ENCODE assay signal across 11 cellular contexts in the genomic region with DNA sequence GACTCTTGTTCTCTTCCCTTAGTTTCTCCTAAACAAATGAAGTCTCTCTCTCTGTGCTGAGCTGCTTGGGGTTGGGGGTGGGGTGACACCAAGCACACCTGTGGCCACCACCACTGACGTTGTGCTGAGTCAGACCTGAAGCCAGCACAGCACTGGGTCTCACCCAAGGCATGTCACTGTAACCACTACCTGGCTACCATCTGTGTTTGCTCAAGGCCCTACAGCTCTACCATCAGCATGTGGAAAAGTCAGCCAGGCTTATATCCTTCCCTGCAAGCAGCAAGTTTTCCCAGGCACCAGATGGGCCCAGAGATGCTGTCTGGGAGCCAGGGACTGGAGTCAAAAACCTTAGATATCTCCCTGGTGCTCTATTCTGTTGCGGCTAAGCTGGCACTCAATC. TPM values are rescaled to one million over a fixed set of nuclear protein-coding genes. Genes with fewer than 3 reads are reported as not detected.
DNase-seq lines count a peak whose midpoint lies in the region; ATAC-seq, FAIRE-seq and TF ChIP-seq lines count a peak whose summit lies in the region.
"Had no signal": no experiment of that assay in that cellular context is flagged by ENCODE, and none has a peak within 500 bp of the region (broad histone marks: within the 10 kb centered on the region; RNA-seq: fewer than 3 reads in every experiment).

No MANE protein-coding gene starts in this region.

- H4K20me1 ChIP-seq in K562 (replicated peaks; ENCODE audit: control insufficient read depth, insufficient read depth, low read length): no peaks in the 10 kb centered on the region

- 8% methylated on average over 2 of the region's 2 CpGs for WGBS in K562 (ENCODE audit: insufficient coverage, low coverage, missing lambda C conversion rate)

- no peak for TF ChIP-seq POLR2A in K562 (conservative IDR thresholded peaks at IDR 0.05)

- TF ChIP-seq RAD21 in K562 (CRISPR knock-in tag; conservative IDR thresholded peaks at IDR 0.05 in 1 of 2, IDR thresholded peaks at IDR 0.05 in 1 of 2): no peak

- in situ Hi-C loops in K562 (cut with MboI): no loop called here

- FAIRE-seq in K562 (lab: Jason Lieb, UNC): no peak

- no peak overlapping the region for H3K4me2 ChIP-seq in K562 (ENCODE audit: insufficient read depth, low read length)

- POLR2A ChIA-PET in K562 (lab: Yijun Ruan, JAX): interaction anchor here (0.6 to 1.4 kb wide), 2 partner anchors 9 to 631 kb away, joined by 3 to 4 read pairs; no protein-coding TSS in a partner anchor

- H3K27ac ChIP-seq in K562 (ENCODE audit: extremely low read depth, low read depth, low read length): no peak overlapping the region

- intact Hi-C loops in K562 (cut with micrococcal nuclease): no loop called here

- no peaks in the 10 kb centered on the region for H3K36me3 Mint-ChIP-seq in progenitor cell of endocrine pancreas (ENCODE audit: insufficient read depth)

- no peaks in the 10 kb centered on the region for H3K9me3 ChIP-seq in K562 (replicated peaks; ENCODE audit: control insufficient read depth, insufficient read depth, low read depth, low read length)

- H2AFZ ChIP-seq in K562 (ENCODE audit: low read depth, low read length): no peak overlapping the region

- TF ChIP-seq EP300 in K562 (IDR thresholded peaks at IDR 0.05; ENCODE audit: low read length): no peak

- no peak overlapping the region for H3K27ac Mint-ChIP-seq in progenitor cell of endocrine pancreas

- H3K4me3 ChIP-seq in K562: no peak overlapping the region

- H3K9me3 Mint-ChIP-seq in progenitor cell of endocrine pancreas (ENCODE audit: low read depth): no peaks in the 10 kb centered on the region

- peaks cover 4% of the 10 kb centered on the region for H3K4me1 Mint-ChIP-seq in progenitor cell of endocrine pancreas (ENCODE audit: low read depth)

- ATAC-seq in GM18502 (IDR thresholded peaks at IDR 0.05; ENCODE audit: poor library complexity, unreplicated experiment): peak; percentile 80
- ATAC-seq in GM19467 (IDR thresholded peaks at IDR 0.05; ENCODE audit: unreplicated experiment): peak; percentile 57
- ATAC-seq in HG03196 (IDR thresholded peaks at IDR 0.05; ENCODE audit: unreplicated experiment): peak; percentile 60
- ATAC-seq in K562: peak; percentile 64

- H3K4me3 Mint-ChIP-seq in progenitor cell of endocrine pancreas (ENCODE audit: low read depth): no peak overlapping the region

- H3K9me1 ChIP-seq in K562 (ENCODE audit: control insufficient read depth, insufficient read depth, low read length): no peaks in the 10 kb centered on the region

- H3K27me3 ChIP-seq in K562 (ENCODE audit: control insufficient read depth in 2 of 2, insufficient read depth in 2 of 2, low read length in 2 of 2): peaks cover 0 to 4% of the 10 kb centered on the region in 2 experiments; a peak in 1 of 5 replicates

- no TSS peak for BruUV-seq in K562 (replicated peaks; lab: Mats Ljungman, UMichigan)

- CTCF ChIA-PET in K562 (lab: Yijun Ruan, JAX; ENCODE audit: low intra/inter-chr PET ratio): no interaction called here

- H3K27me3 Mint-ChIP-seq in progenitor cell of endocrine pancreas: peaks cover 10% of the 10 kb centered on the region

- DNase-seq in K562 (ENCODE audit: extremely low read depth in 1 of 4, low spot score in 3 of 4) (peak in 1 of 4 experiments; percentile 21), HuH-7 (ENCODE audit: low spot score) (no peak), nucleus accumbens (lab: John Stamatoyannopoulos, UW) (no peak), NCI-H1048 (lab: John Stamatoyannopoulos, UW) (no peak), progenitor cell of endocrine pancreas (ENCODE audit: low spot score, unreplicated experiment) (no peak)
- DNase-seq: activated CD8-positive, alpha-beta memory T cell treated with anti-CD3 and anti-CD28 coated beads, Interleukin-2, amount 50 U/mL, for 4 hours; NCI-H1930 had no signal

- H3K36me3 ChIP-seq in K562 (ENCODE audit: control insufficient read depth, insufficient read depth, low read length): no peaks in the 10 kb centered on the region

- TF ChIP-seq CTCF in K562 (IDR thresholded peaks at IDR 0.05 in 2 of 3, conservative IDR thresholded peaks at IDR 0.05 in 1 of 3; ENCODE audit: insufficient read depth in 2 of 3, low read depth in 1 of 3, low read length in 3 of 3) (no peak), progenitor cell of endocrine pancreas (IDR thresholded peaks at IDR 0.05; ENCODE audit: unreplicated experiment) (no peak)

- no peak overlapping the region for H3K9ac ChIP-seq in K562 (ENCODE audit: insufficient read depth in 1 of 2, low read depth in 2 of 2, low read length in 2 of 2)

- no peaks in the 10 kb centered on the region for H3K79me2 ChIP-seq in K562 (ENCODE audit: control insufficient read depth, insufficient read depth, low read length)

- peaks cover 0 to under 1% of the 10 kb centered on the region in 2 experiments; a peak in 3 of 5 replicates for H3K4me1 ChIP-seq in K562 (replicated peaks in 1 of 2; ENCODE audit: control insufficient read depth in 2 of 2, insufficient read depth in 2 of 2, low read length in 2 of 2)

RNA-seq across cellular contexts. Expression of gene CXCL10, which starts 6.9 kb away (rescaled TPM):
- not detected in 2 replicates for total RNA-seq in K562 (2011; cell fraction: chromatin; rRNA removed; ENCODE audit: low replicate concordance)
- not detected in 2 replicates for total RNA-seq in K562 (2011; cell fraction: nucleolus; rRNA removed)
- not detected in 2 replicates for total RNA-seq in K562 (2011; cell fraction: nucleoplasm; rRNA removed)
- not detected in 2 replicates for total RNA-seq in K562 (2014; rRNA removed)
- total RNA-seq in K562 (2014; rRNA removed; fragmentation: Illumina TruSeq; extraction: Trizol): not detected in 2 replicates
- 0.15 TPM in 1 of 2 replicates, not detected in the other for total RNA-seq in K562 (2015; rRNA removed; fragmentation: Illumina TruSeq; extraction: Trizol)
- total RNA-seq in K562 (2021): 0.18 TPM in 1 of 2 replicates, not detected in the other
- not detected in 2 replicates for polyA plus RNA-seq in K562 (2011; rRNA removed)
- not detected in 2 replicates for polyA plus RNA-seq in K562 (2011; cell fraction: cytosol; rRNA removed)
- not detected in 2 replicates for polyA plus RNA-seq in K562 (2011; cell fraction: nucleus; rRNA removed)
- polyA plus RNA-seq in K562 (2012): 0.23 and 0.83 TPM in 2 replicates
- not detected in 2 replicates for polyA plus RNA-seq in K562 (2014; fragmentation: Illumina TruSeq; extraction: Trizol)
- under 1 TPM in 1 of 2 experiments, not detected in 1; 0.06 TPM for polyA plus RNA-seq in K562 (2014; fragmentation: Nextera tagmentation; extraction: Ambion mirVana)
- 0.08 TPM in 1 of 2 replicates, not detected in the other for polyA plus RNA-seq in K562 (2014; rRNA removed)
- not detected in 2 replicates for polyA minus RNA-seq in K562 (2011; rRNA and poly(A)+ RNA removed)
- not detected in 2 replicates for polyA minus RNA-seq in K562 (2011; cell fraction: cytosol; rRNA and poly(A)+ RNA removed)
- not detected in 2 replicates for polyA minus RNA-seq in K562 (2011; cell fraction: nucleus; rRNA and poly(A)+ RNA removed)
- not detected in 2 replicates for total RNA-seq in progenitor cell of endocrine pancreas

RNA-seq across cellular contexts. Expression of gene CXCL9, which starts 9.1 kb away (rescaled TPM):
- not detected in 2 replicates for total RNA-seq in K562 (2011; cell fraction: chromatin; rRNA removed; ENCODE audit: low replicate concordance)
- total RNA-seq in K562 (2011; cell fraction: nucleolus; rRNA removed): not detected in 2 replicates
- total RNA-seq in K562 (2011; cell fraction: nucleoplasm; rRNA removed): not detected in 2 replicates
- not detected in 2 replicates for total RNA-seq in K562 (2014; rRNA removed)
- total RNA-seq in K562 (2014; rRNA removed; fragmentation: Illumina TruSeq; extraction: Trizol): not detected in 2 replicates
- total RNA-seq in K562 (2015; rRNA removed; fragmentation: Illumina TruSeq; extraction: Trizol): not detected in 2 replicates
- not detected in 2 replicates for total RNA-seq in K562 (2021)
- polyA plus RNA-seq in K562 (2011; rRNA removed): not detected in 2 replicates
- polyA plus RNA-seq in K562 (2011; cell fraction: cytosol; rRNA removed): not detected in 2 replicates
- not detected in 2 replicates for polyA plus RNA-seq in K562 (2011; cell fraction: nucleus; rRNA removed)
- not detected in 2 replicates for polyA plus RNA-seq in K562 (2012)
- not detected in 2 replicates for polyA plus RNA-seq in K562 (2014; fragmentation: Illumina TruSeq; extraction: Trizol)
- not detected for polyA plus RNA-seq in K562 (2014; fragmentation: Nextera tagmentation; extraction: Ambion mirVana)
- polyA plus RNA-seq in K562 (2014; rRNA removed): not detected in 2 replicates
- polyA minus RNA-seq in K562 (2011; rRNA and poly(A)+ RNA removed): not detected in 2 replicates
- not detected in 2 replicates for polyA minus RNA-seq in K562 (2011; cell fraction: cytosol; rRNA and poly(A)+ RNA removed)
- not detected in 2 replicates for polyA minus RNA-seq in K562 (2011; cell fraction: nucleus; rRNA and poly(A)+ RNA removed)
- not detected in 2 replicates for total RNA-seq in progenitor cell of endocrine pancreas
- total RNA-seq: epithelial cell of proximal tubule had no signal

RNA-seq across cellular contexts. Expression of gene CXCL11, which starts 19.5 kb away (rescaled TPM):
- total RNA-seq in K562 (2011; cell fraction: chromatin; rRNA removed; ENCODE audit: low replicate concordance): 0.93 and 7.8 TPM in 2 replicates
- total RNA-seq in K562 (2011; cell fraction: nucleolus; rRNA removed): 0.50 and 0.66 TPM in 2 replicates
- 1.6 and 2.1 TPM in 2 replicates for total RNA-seq in K562 (2011; cell fraction: nucleoplasm; rRNA removed)
- total RNA-seq in K562 (2014; rRNA removed) (3.3 and 4.5 TPM in 2 replicates), K562 (2014; rRNA removed; fragmentation: Illumina TruSeq; extraction: Trizol) (6.8 and 8.9 TPM in 2 replicates), K562 (2015; rRNA removed; fragmentation: Illumina TruSeq; extraction: Trizol) (3.8 and 6.1 TPM in 2 replicates), K562 (2021) (4.0 and 4.5 TPM in 2 replicates), progenitor cell of endocrine pancreas (not detected in 2 replicates)
- polyA plus RNA-seq in K562 (2011; rRNA removed) (0.41 and 5.9 TPM in 2 replicates), K562 (2014; fragmentation: Illumina TruSeq; extraction: Trizol) (5.8 and 9.1 TPM in 2 replicates), K562 (2014; fragmentation: Nextera tagmentation; extraction: Ambion mirVana) (1 to 10 TPM; 2.1 to 2.3 TPM), K562 (2014; rRNA removed) (5.6 and 6.2 TPM in 2 replicates)
- polyA plus RNA-seq in K562 (2011; cell fraction: cytosol; rRNA removed): 0.24 and 0.46 TPM in 2 replicates
- 1.1 and 7.7 TPM in 2 replicates for polyA plus RNA-seq in K562 (2011; cell fraction: nucleus; rRNA removed)
- polyA plus RNA-seq in K562 (2012): 5.1 and 25.5 TPM in 2 replicates
- 4.0 TPM in 1 of 2 replicates, not detected in the other for polyA minus RNA-seq in K562 (2011; rRNA and poly(A)+ RNA removed)
- 1.0 TPM in 1 of 2 replicates, not detected in the other for polyA minus RNA-seq in K562 (2011; cell fraction: cytosol; rRNA and poly(A)+ RNA removed)
- 0.78 and 0.94 TPM in 2 replicates for polyA minus RNA-seq in K562 (2011; cell fraction: nucleus; rRNA and poly(A)+ RNA removed)

RNA-seq across cellular contexts. Expression of gene SDAD1, which starts 25.6 kb away (rescaled TPM):
- total RNA-seq in K562 (2011; cell fraction: chromatin; rRNA removed; ENCODE audit: low replicate concordance): 16.8 and 34.6 TPM in 2 replicates
- 10.2 and 10.8 TPM in 2 replicates for total RNA-seq in K562 (2011; cell fraction: nucleolus; rRNA removed)
- 15.4 and 19.2 TPM in 2 replicates for total RNA-seq in K562 (2011; cell fraction: nucleoplasm; rRNA removed)
- total RNA-seq in K562 (2014; rRNA removed) (28.2 and 42.6 TPM in 2 replicates), K562 (2014; rRNA removed; fragmentation: Illumina TruSeq; extraction: Trizol) (54.1 and 64.9 TPM in 2 replicates), K562 (2015; rRNA removed; fragmentation: Illumina TruSeq; extraction: Trizol) (46.6 and 48.6 TPM in 2 replicates), K562 (2021) (47.8 and 54.3 TPM in 2 replicates), progenitor cell of endocrine pancreas (45.0 and 46.2 TPM in 2 replicates)
- polyA plus RNA-seq in K562 (2011; rRNA removed) (21.7 and 30.4 TPM in 2 replicates), K562 (2014; fragmentation: Illumina TruSeq; extraction: Trizol) (57.4 and 61.7 TPM in 2 replicates), K562 (2014; fragmentation: Nextera tagmentation; extraction: Ambion mirVana) (100 to 1,000 TPM in 1 of 2 experiments, 10 to 100 TPM in 1; 71.4 to 115 TPM), K562 (2014; rRNA removed) (30.3 and 32.1 TPM in 2 replicates)
- polyA plus RNA-seq in K562 (2011; cell fraction: cytosol; rRNA removed): 6.4 and 10.7 TPM in 2 replicates
- 11.3 and 14.5 TPM in 2 replicates for polyA plus RNA-seq in K562 (2011; cell fraction: nucleus; rRNA removed)
- polyA plus RNA-seq in K562 (2012): 30.0 and 33.1 TPM in 2 replicates
- polyA minus RNA-seq in K562 (2011; rRNA and poly(A)+ RNA removed): 43.5 and 45.5 TPM in 2 replicates
- 13.3 and 22.3 TPM in 2 replicates for polyA minus RNA-seq in K562 (2011; cell fraction: cytosol; rRNA and poly(A)+ RNA removed)
- polyA minus RNA-seq in K562 (2011; cell fraction: nucleus; rRNA and poly(A)+ RNA removed): 8.9 and 15.1 TPM in 2 replicates

RNA-seq across cellular contexts. Expression of gene ART3, which starts 58.1 kb away (rescaled TPM):
- 0.67 and 3.0 TPM in 2 replicates for total RNA-seq in K562 (2011; cell fraction: chromatin; rRNA removed; ENCODE audit: low replicate concordance)
- 0.39 and 1.2 TPM in 2 replicates for total RNA-seq in K562 (2011; cell fraction: nucleolus; rRNA removed)
- 0.73 and 1.1 TPM in 2 replicates for total RNA-seq in K562 (2011; cell fraction: nucleoplasm; rRNA removed)
- total RNA-seq in K562 (2014; rRNA removed): 0.73 TPM in 1 of 2 replicates, not detected in the other
- 0.54 and 0.98 TPM in 2 replicates for total RNA-seq in K562 (2014; rRNA removed; fragmentation: Illumina TruSeq; extraction: Trizol)
- total RNA-seq in K562 (2015; rRNA removed; fragmentation: Illumina TruSeq; extraction: Trizol): 0.75 and 0.76 TPM in 2 replicates
- 0.54 and 0.69 TPM in 2 replicates for total RNA-seq in K562 (2021)
- polyA plus RNA-seq in K562 (2011; rRNA removed): 0.12 and 1.4 TPM in 2 replicates
- 0.16 TPM in 1 of 2 replicates, not detected in the other for polyA plus RNA-seq in K562 (2011; cell fraction: cytosol; rRNA removed)
- 0.58 TPM in 1 of 2 replicates, not detected in the other for polyA plus RNA-seq in K562 (2011; cell fraction: nucleus; rRNA removed)
- 0.90 and 2.7 TPM in 2 replicates for polyA plus RNA-seq in K562 (2012)
- 0.46 and 1.3 TPM in 2 replicates for polyA plus RNA-seq in K562 (2014; fragmentation: Illumina TruSeq; extraction: Trizol)
- 1 to 10 TPM; 1.1 to 1.3 TPM for polyA plus RNA-seq in K562 (2014; fragmentation: Nextera tagmentation; extraction: Ambion mirVana)
- polyA plus RNA-seq in K562 (2014; rRNA removed): 1.00 and 1.1 TPM in 2 replicates
- 0.56 TPM in 1 of 2 replicates, not detected in the other for polyA minus RNA-seq in K562 (2011; rRNA and poly(A)+ RNA removed)
- not detected in 2 replicates for polyA minus RNA-seq in K562 (2011; cell fraction: cytosol; rRNA and poly(A)+ RNA removed)
- polyA minus RNA-seq in K562 (2011; cell fraction: nucleus; rRNA and poly(A)+ RNA removed): not detected in 2 replicates
- total RNA-seq in progenitor cell of endocrine pancreas: 5.0 and 7.3 TPM in 2 replicates
- total RNA-seq: epithelial cell of proximal tubule had no signal
